In genomic region chr12:132071001-132071810, GRCh38 we compare ENCODE assay signal across 10 cellular contexts.
DNase-seq lines count a peak whose midpoint lies in the region; ATAC-seq and TF ChIP-seq lines count a peak whose summit lies in the region.
"Had no signal": no experiment of that assay in that cellular context is flagged by ENCODE, and none has a peak within 500 bp of the region (broad histone marks: within the 10 kb centered on the region; RNA-seq: fewer than 3 reads in every experiment).

No MANE protein-coding gene starts in this region.

- peaks cover under 1 to 80% (median 5%) of the 10 kb centered on the region in 3 experiments for H3K36me3 ChIP-seq in naive thymus-derived CD4-positive, alpha-beta T cell (ENCODE audit: control insufficient read depth in 2 of 3, insufficient read depth in 3 of 3, low read length in 3 of 3)
- peaks cover 16% of the 10 kb centered on the region for H3K36me3 ChIP-seq in brain microvascular endothelial cell (replicated peaks)

- ATAC-seq in GM21737 (IDR thresholded peaks at IDR 0.05; ENCODE audit: unreplicated experiment): peak; percentile 65
- ATAC-seq in HG03565 (IDR thresholded peaks at IDR 0.05; ENCODE audit: unreplicated experiment): peak; percentile 73
- no peak for ATAC-seq in naive thymus-derived CD4-positive, alpha-beta T cell
- ATAC-seq: SK-N-SH treated with all-trans-retinoic acid at 6 μM for 48 hours had no signal

- no peak overlapping the region for H3K4me3 Mint-ChIP-seq in naive thymus-derived CD4-positive, alpha-beta T cell
- H3K4me3 Mint-ChIP-seq in activated CD4-positive, alpha-beta memory T cell treated with anti-CD3 and anti-CD28 coated beads for 36 hours: no peak overlapping the region

- H3K4me1 Mint-ChIP-seq in naive thymus-derived CD4-positive, alpha-beta T cell: peaks cover 11 to 23% (median 14%) of the 10 kb centered on the region in 7 donors
- peaks cover 11% of the 10 kb centered on the region for H3K4me1 Mint-ChIP-seq in activated CD4-positive, alpha-beta memory T cell treated with anti-CD3 and anti-CD28 coated beads for 36 hours (ENCODE audit: low read depth)

- TF ChIP-seq CTCF in brain microvascular endothelial cell (IDR thresholded peaks at IDR 0.05; ENCODE audit: low read depth, low read length, missing control alignments): no peak

- no peaks in the 10 kb centered on the region for H3K9me3 Mint-ChIP-seq in naive thymus-derived CD4-positive, alpha-beta T cell
- no peaks in the 10 kb centered on the region for H3K9me3 Mint-ChIP-seq in activated CD4-positive, alpha-beta memory T cell treated with anti-CD3 and anti-CD28 coated beads for 36 hours

- H3K27me3 Mint-ChIP-seq in naive thymus-derived CD4-positive, alpha-beta T cell: no peaks in the 10 kb centered on the region
- H3K27me3 Mint-ChIP-seq in activated CD4-positive, alpha-beta memory T cell treated with anti-CD3 and anti-CD28 coated beads for 36 hours: no peaks in the 10 kb centered on the region

- no peaks in the 10 kb centered on the region for H3K9me3 ChIP-seq in naive thymus-derived CD4-positive, alpha-beta T cell (ENCODE audit: control insufficient read depth in 2 of 3, low read length in 3 of 3)

- H3K27ac ChIP-seq in naive thymus-derived CD4-positive, alpha-beta T cell (ENCODE audit: low read depth, low read length): no peak overlapping the region
- H3K27ac ChIP-seq in brain microvascular endothelial cell: no peak overlapping the region
- H3K27ac ChIP-seq: 22Rv1 had no signal

- DNase-seq in NCI-H1092 treated with DMSO at 0.1 percent for 48 hours (lab: John Stamatoyannopoulos, UW) (peak; percentile 1), NCI-H1092 (lab: John Stamatoyannopoulos, UW) (no peak), NCI-H1694 treated with DMSO at 0.1 percent for 48 hours (lab: John Stamatoyannopoulos, UW) (no peak), brain microvascular endothelial cell (no peak)
- no peak for DNase-seq in naive thymus-derived CD4-positive, alpha-beta T cell
- DNase-seq in activated CD4-positive, alpha-beta memory T cell treated with anti-CD3 and anti-CD28 coated beads for 36 hours: no peak

- peaks cover 12 to 48% (median 23%) of the 10 kb centered on the region in 5 donors for H3K36me3 Mint-ChIP-seq in naive thymus-derived CD4-positive, alpha-beta T cell
- H3K36me3 Mint-ChIP-seq in activated CD4-positive, alpha-beta memory T cell treated with anti-CD3 and anti-CD28 coated beads for 36 hours: peaks cover 27% of the 10 kb centered on the region

- CTCF ChIA-PET in naive thymus-derived CD4-positive, alpha-beta T cell (lab: Charles Lee): no interaction called here
- CTCF ChIA-PET in activated CD4-positive, alpha-beta memory T cell treated with anti-CD3 and anti-CD28 coated beads for 36 hours (lab: Charles Lee): interaction anchor here (0.6 kb wide), 1 partner anchor 776 kb away, joined by 3 read pairs; no protein-coding TSS in a partner anchor

- H3K27ac Mint-ChIP-seq in naive thymus-derived CD4-positive, alpha-beta T cell: peak overlapping the region in 5 of 9 donors; percentile 3 to 67 (median 19)
- H3K27ac Mint-ChIP-seq in activated CD4-positive, alpha-beta memory T cell treated with anti-CD3 and anti-CD28 coated beads for 36 hours: no peak overlapping the region

- POLR2A ChIA-PET in naive thymus-derived CD4-positive, alpha-beta T cell (lab: Charles Lee): no interaction called here
- POLR2A ChIA-PET in activated CD4-positive, alpha-beta memory T cell treated with anti-CD3 and anti-CD28 coated beads for 36 hours (lab: Charles Lee): no interaction called here

- H3K4me1 ChIP-seq in naive thymus-derived CD4-positive, alpha-beta T cell (ENCODE audit: control insufficient read depth in 2 of 2, insufficient read depth in 2 of 2, low read length in 2 of 2): peaks cover 8 to 10% of the 10 kb centered on the region in 2 donors

- no peaks in the 10 kb centered on the region for H3K27me3 ChIP-seq in naive thymus-derived CD4-positive, alpha-beta T cell (ENCODE audit: control insufficient read depth in 2 of 2, insufficient read depth in 2 of 2, low read length in 2 of 2)
- H3K27me3 ChIP-seq in brain microvascular endothelial cell (replicated peaks): no peaks in the 10 kb centered on the region

- in situ Hi-C loops in brain microvascular endothelial cell (cut with HindIII; ENCODE audit: low pct_ligation_motif_present, low sequenced_read_pairs): no loop called here

- intact Hi-C loops in naive thymus-derived CD4-positive, alpha-beta T cell (cut with micrococcal nuclease): no loop called here
- intact Hi-C loops in activated CD4-positive, alpha-beta memory T cell treated with anti-CD3 and anti-CD28 coated beads for 36 hours (cut with micrococcal nuclease): no loop called here

- H3K4me3 ChIP-seq in naive thymus-derived CD4-positive, alpha-beta T cell (ENCODE audit: low read length): no peak overlapping the region
- no peak overlapping the region for H3K4me3 ChIP-seq in brain microvascular endothelial cell (ENCODE audit: low read depth, low read length)
